Comparison of ENCODE assay signal across 2 cellular contexts in the genomic region with DNA sequence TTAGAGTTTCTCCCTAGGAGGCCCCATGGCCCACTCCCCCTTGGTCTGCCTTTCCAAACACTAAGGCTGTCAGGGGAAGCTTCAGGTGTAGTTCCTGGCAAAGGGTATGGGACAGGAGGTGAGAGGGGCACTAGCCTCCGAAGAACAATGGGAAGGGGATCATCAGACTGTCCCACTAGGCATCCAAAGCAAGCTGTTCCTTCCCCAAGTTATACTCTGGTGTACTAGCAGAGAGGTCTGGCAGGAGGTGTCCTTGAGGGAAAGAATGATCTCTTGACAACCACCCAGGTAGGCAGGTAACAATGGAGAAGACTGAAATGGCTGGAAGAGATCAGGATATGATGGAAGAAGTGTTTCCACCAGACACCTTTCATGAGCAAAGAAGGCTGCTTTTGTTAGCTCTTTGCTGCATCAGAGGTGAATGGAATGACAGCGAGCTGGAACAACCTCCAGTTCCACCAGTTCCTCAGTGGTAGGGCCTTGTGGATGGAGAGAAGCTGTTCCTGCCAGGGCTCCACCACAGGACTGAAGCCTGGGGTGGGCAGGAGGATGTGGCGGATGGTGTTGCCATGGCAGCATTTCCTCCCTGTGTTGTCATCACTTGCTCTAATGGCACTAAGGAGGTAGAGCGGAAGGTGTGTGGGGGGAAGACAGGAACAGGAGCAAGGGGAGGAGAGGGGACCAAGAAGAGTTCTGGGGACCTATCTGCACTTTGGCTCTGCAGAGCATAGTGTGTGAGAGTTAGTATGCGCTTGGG.
A peak's percentile ranks its signal among the peaks of the same experiment; 100 is the strongest.
TF ChIP-seq lines count a peak whose summit lies in the region.

No MANE protein-coding gene starts in this region.

TF ChIP-seq in endothelial cell of umbilical vein, 7 proteins besides CTCF, POLR2A, EP300 and RAD21:
- TF ChIP-seq, protein P1, sequence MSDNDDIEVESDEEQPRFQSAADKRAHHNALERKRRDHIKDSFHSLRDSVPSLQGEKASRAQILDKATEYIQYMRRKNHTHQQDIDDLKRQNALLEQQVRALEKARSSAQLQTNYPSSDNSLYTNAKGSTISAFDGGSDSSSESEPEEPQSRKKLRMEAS (IDR thresholded peaks at IDR 0.05; ENCODE audit: insufficient read depth, insufficient read length): no peak
- no peak for TF ChIP-seq MYC (IDR thresholded peaks at IDR 0.05; ENCODE audit: low read depth, low read length)
- TF ChIP-seq EZH2 (IDR thresholded peaks at IDR 0.05; ENCODE audit: borderline replicate concordance, low read depth, low read length, severe bottlenecking): peak; percentile 4

TF ChIP-seq in WTC11, 78 proteins besides CTCF, POLR2A, EP300 and RAD21:
- TF ChIP-seq SMAD4 (CRISPR knock-in tag; IDR thresholded peaks at IDR 0.05) (no peak), GRHL2 (CRISPR knock-in tag; IDR thresholded peaks at IDR 0.05; ENCODE audit: insufficient replicate concordance, severe bottlenecking) (no peak), TEAD4 (CRISPR knock-in tag; IDR thresholded peaks at IDR 0.05) (no peak), SP1 (CRISPR knock-in tag; conservative IDR thresholded peaks at IDR 0.05) (no peak)
- TF ChIP-seq, protein P2, sequence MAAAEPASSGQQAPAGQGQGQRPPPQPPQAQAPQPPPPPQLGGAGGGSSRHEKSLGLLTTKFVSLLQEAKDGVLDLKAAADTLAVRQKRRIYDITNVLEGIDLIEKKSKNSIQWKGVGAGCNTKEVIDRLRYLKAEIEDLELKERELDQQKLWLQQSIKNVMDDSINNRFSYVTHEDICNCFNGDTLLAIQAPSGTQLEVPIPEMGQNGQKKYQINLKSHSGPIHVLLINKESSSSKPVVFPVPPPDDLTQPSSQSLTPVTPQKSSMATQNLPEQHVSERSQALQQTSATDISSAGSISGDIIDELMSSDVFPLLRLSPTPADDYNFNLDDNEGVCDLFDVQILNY (CRISPR knock-in tag; IDR thresholded peaks at IDR 0.05): no peak
- TF ChIP-seq, protein P3, sequence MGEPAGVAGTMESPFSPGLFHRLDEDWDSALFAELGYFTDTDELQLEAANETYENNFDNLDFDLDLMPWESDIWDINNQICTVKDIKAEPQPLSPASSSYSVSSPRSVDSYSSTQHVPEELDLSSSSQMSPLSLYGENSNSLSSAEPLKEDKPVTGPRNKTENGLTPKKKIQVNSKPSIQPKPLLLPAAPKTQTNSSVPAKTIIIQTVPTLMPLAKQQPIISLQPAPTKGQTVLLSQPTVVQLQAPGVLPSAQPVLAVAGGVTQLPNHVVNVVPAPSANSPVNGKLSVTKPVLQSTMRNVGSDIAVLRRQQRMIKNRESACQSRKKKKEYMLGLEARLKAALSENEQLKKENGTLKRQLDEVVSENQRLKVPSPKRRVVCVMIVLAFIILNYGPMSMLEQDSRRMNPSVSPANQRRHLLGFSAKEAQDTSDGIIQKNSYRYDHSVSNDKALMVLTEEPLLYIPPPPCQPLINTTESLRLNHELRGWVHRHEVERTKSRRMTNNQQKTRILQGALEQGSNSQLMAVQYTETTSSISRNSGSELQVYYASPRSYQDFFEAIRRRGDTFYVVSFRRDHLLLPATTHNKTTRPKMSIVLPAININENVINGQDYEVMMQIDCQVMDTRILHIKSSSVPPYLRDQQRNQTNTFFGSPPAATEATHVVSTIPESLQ (CRISPR knock-in tag; IDR thresholded peaks at IDR 0.05): no peak
- TF ChIP-seq, protein P4, sequence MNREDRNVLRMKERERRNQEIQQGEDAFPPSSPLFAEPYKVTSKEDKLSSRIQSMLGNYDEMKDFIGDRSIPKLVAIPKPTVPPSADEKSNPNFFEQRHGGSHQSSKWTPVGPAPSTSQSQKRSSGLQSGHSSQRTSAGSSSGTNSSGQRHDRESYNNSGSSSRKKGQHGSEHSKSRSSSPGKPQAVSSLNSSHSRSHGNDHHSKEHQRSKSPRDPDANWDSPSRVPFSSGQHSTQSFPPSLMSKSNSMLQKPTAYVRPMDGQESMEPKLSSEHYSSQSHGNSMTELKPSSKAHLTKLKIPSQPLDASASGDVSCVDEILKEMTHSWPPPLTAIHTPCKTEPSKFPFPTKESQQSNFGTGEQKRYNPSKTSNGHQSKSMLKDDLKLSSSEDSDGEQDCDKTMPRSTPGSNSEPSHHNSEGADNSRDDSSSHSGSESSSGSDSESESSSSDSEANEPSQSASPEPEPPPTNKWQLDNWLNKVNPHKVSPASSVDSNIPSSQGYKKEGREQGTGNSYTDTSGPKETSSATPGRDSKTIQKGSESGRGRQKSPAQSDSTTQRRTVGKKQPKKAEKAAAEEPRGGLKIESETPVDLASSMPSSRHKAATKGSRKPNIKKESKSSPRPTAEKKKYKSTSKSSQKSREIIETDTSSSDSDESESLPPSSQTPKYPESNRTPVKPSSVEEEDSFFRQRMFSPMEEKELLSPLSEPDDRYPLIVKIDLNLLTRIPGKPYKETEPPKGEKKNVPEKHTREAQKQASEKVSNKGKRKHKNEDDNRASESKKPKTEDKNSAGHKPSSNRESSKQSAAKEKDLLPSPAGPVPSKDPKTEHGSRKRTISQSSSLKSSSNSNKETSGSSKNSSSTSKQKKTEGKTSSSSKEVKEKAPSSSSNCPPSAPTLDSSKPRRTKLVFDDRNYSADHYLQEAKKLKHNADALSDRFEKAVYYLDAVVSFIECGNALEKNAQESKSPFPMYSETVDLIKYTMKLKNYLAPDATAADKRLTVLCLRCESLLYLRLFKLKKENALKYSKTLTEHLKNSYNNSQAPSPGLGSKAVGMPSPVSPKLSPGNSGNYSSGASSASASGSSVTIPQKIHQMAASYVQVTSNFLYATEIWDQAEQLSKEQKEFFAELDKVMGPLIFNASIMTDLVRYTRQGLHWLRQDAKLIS (CRISPR knock-in tag; IDR thresholded peaks at IDR 0.05; ENCODE audit: borderline replicate concordance): no peak
- TF ChIP-seq, protein P5, sequence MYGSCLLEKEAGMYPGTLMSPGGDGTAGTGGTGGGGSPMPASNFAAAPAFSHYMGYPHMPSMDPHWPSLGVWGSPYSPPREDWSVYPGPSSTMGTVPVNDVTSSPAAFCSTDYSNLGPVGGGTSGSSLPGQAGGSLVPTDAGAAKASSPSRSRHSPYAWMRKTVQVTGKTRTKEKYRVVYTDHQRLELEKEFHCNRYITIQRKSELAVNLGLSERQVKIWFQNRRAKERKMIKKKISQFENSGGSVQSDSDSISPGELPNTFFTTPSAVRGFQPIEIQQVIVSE (CRISPR knock-in tag; IDR thresholded peaks at IDR 0.05; ENCODE audit: borderline replicate concordance): no peak
- TF ChIP-seq, protein P6, sequence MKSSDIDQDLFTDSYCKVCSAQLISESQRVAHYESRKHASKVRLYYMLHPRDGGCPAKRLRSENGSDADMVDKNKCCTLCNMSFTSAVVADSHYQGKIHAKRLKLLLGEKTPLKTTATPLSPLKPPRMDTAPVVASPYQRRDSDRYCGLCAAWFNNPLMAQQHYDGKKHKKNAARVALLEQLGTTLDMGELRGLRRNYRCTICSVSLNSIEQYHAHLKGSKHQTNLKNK (CRISPR knock-in tag; IDR thresholded peaks at IDR 0.05): no peak
- TF ChIP-seq, protein P7, sequence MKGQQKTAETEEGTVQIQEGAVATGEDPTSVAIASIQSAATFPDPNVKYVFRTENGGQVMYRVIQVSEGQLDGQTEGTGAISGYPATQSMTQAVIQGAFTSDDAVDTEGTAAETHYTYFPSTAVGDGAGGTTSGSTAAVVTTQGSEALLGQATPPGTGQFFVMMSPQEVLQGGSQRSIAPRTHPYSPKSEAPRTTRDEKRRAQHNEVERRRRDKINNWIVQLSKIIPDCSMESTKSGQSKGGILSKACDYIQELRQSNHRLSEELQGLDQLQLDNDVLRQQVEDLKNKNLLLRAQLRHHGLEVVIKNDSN (CRISPR knock-in tag; IDR thresholded peaks at IDR 0.05): no peak
